Comparison of ENCODE assay signal across 36 cellular contexts in genomic region chr11:20601221-20601914, GRCh38. TPM values are rescaled to one million over a fixed set of nuclear protein-coding genes. Genes with fewer than 3 reads are reported as not detected.
DNase-seq lines count a peak whose midpoint lies in the region; ATAC-seq, FAIRE-seq and TF ChIP-seq lines count a peak whose summit lies in the region.
"Had no signal": no experiment of that assay in that cellular context is flagged by ENCODE, and none has a peak within 500 bp of the region (broad histone marks: within the 10 kb centered on the region; RNA-seq: fewer than 3 reads in every experiment).

No MANE protein-coding gene starts in this region.

- no peak overlapping the region for H3K4ac ChIP-seq in H1 (replicated peaks; ENCODE audit: insufficient read length, low read depth, low read length)

- no peaks in the 10 kb centered on the region for H3K79me2 ChIP-seq in H1 (ENCODE audit: control insufficient read depth in 1 of 2, insufficient read depth in 2 of 2, low read length in 2 of 2)

- no peak overlapping the region for H2BK5ac ChIP-seq in H1 (ENCODE audit: low read depth, low read length)

- peak in 2 of 3 experiments; percentile 9 to 10; a peak in 1 of 4 replicates for TF ChIP-seq CTCF in H1 (IDR thresholded peaks at IDR 0.05; ENCODE audit: control extremely low read depth in 1 of 3, insufficient read depth in 1 of 3, low read depth in 1 of 3, low read length in 3 of 3)

- no peak overlapping the region for H3K14ac ChIP-seq in H1 (ENCODE audit: insufficient read length)

- H3K56ac ChIP-seq in H1 (replicated peaks; ENCODE audit: insufficient read length, low read depth, low read length) = no peak overlapping the region

- H4K5ac ChIP-seq in H1 (ENCODE audit: insufficient read length, low read depth, low read length) = no peak overlapping the region

- peak; percentile 46 for DNase-seq in NCI-H2227 (lab: John Stamatoyannopoulos, UW; ENCODE audit: unreplicated experiment)
- no peak for DNase-seq in NCI-H2227 treated with DMSO at 0.1 percent for 48 hours (lab: John Stamatoyannopoulos, UW)
- DNase-seq in H1 (ENCODE audit: low read depth in 1 of 2, low spot score in 2 of 2) = peak in 1 of 2 experiments; percentile 75
- DNase-seq in G401 (ENCODE audit: low spot score) = no peak
- no peak for DNase-seq in activated T-cell treated with anti-CD3 and anti-CD28 coated beads for 4 hours
- no peak for DNase-seq in NCI-H2081 (lab: John Stamatoyannopoulos, UW)
- DNase-seq: activated CD4-positive, alpha-beta memory T cell treated with anti-CD3 and anti-CD28 coated beads for 36 hours; activated CD4-positive, CD25-positive, alpha-beta regulatory T cell treated with anti-CD3 and anti-CD28 coated beads, Interleukin-2, amount 50 U/mL, for 72 hours; activated naive CD4-positive, alpha-beta T cell treated with anti-CD3 and anti-CD28 coated beads for 36 hours; body of pancreas; CD4-positive, alpha-beta T cell; DMS153; GDM1; GOT3; hippocampal formation; kidney; left ventricle myocardium superior; NCI-H1092 treated with DMSO at 0.1 percent for 48 hours; NCI-H1930; nucleus accumbens; right lobe of liver; Right ventricle myocardium superior; stimulated activated CD8-positive, alpha-beta memory T cell treated with anti-CD3 and anti-CD28 coated beads, Interleukin-4, amount 100 ng/mL, for 48 hours; T-helper 2 cell; testis had no signal

- no peak overlapping the region for H2BK120ac ChIP-seq in H1 (replicated peaks; ENCODE audit: low read depth, low read length)

- H2AK5ac ChIP-seq in H1 (ENCODE audit: low read depth, low read length) = no peak overlapping the region

- no peak for TF ChIP-seq POLR2A in H1 (IDR thresholded peaks at IDR 0.05; ENCODE audit: control extremely low read depth in 1 of 2, low read depth in 2 of 2, low read length in 2 of 2)

- TF ChIP-seq RAD21 in H1 (IDR thresholded peaks at IDR 0.05 in 1 of 2, conservative IDR thresholded peaks at IDR 0.05 in 1 of 2; ENCODE audit: low read depth in 2 of 2, low read length in 2 of 2) = peak; percentile 23 to 28; a peak in 2 of 4 replicates

- no peak overlapping the region for H2BK20ac ChIP-seq in H1 (ENCODE audit: low read length)

- no peaks in the 10 kb centered on the region for H3K9me3 ChIP-seq in H1 (ENCODE audit: insufficient read depth in 2 of 2, low read depth in 1 of 2, low read length in 1 of 2)
- H3K9me3 ChIP-seq in iPS-18c (ENCODE audit: control insufficient read depth, insufficient read depth, low read length) = peaks cover 2% of the 10 kb centered on the region
- H3K9me3 ChIP-seq: right lobe of liver, testis had no signal

- POLR2A ChIA-PET in H1 (lab: Charles Lee; ENCODE audit: partially characterized antibody) = interaction anchor here (0.6 kb wide), 1 partner anchor 9 kb away, joined by 3 read pairs; no protein-coding TSS in a partner anchor

- WGBS in H1 (ENCODE audit: extremely low coverage in 1 of 2, insufficient coverage in 1 of 2, insufficient read length in 1 of 2, insufficient replicate concordance in 2 of 2, low coverage in 1 of 2, low lambda C conversion rate in 2 of 2, missing lambda C conversion rate in 1 of 2), 2 experiments = 15% methylated on average over 63 of the region's 63 CpGs; no CpG with 5 or more reads in 1 of the 2 experiments

- H3K4me2 ChIP-seq in H1 (ENCODE audit: insufficient read depth in 1 of 2, low read depth in 2 of 2, low read length in 2 of 2) = peak overlapping the region; percentile 56 to 88
- H3K4me2 ChIP-seq: A549 had no signal

- peak overlapping the region; percentile 99 for H2BK15ac ChIP-seq in H1 (ENCODE audit: low read length)

- H3K4me1 ChIP-seq in H1 (replicated peaks in 1 of 4; ENCODE audit: control insufficient read depth in 3 of 4, insufficient read depth in 4 of 4, low read length in 3 of 4) = peaks cover 0 to 13% (median 2%) of the 10 kb centered on the region in 4 experiments; a peak in 5 of 7 replicates
- H3K4me1 ChIP-seq: A549, testis had no signal

- no peak overlapping the region for H4K8ac ChIP-seq in H1 (ENCODE audit: extremely low read depth, insufficient read depth, low read length)

- H3K27ac ChIP-seq in H1 (ENCODE audit: low read depth, low read length) = no peak overlapping the region
- H3K27ac ChIP-seq: A549, body of pancreas, right lobe of liver, testis had no signal

- H2AFZ ChIP-seq in H1 (ENCODE audit: low read length) = peak overlapping the region; percentile 90; the same call in 1 of the 2 replicates

- H3K23ac ChIP-seq in H1 (ENCODE audit: insufficient read length) = no peak overlapping the region

- H3K4me3 ChIP-seq in H1 (ENCODE audit: extremely low read depth in 1 of 4, insufficient read depth in 2 of 4, low read depth in 3 of 4, low read length in 4 of 4) (peak overlapping the region in 3 of 4 experiments; percentile 29 to 55 (median 31); a peak in 7 of 8 replicates), iPS-18c (ENCODE audit: insufficient read depth, low read depth, low read length) (peak overlapping the region; percentile 41; the same call in 1 of the 2 replicates)
- H3K4me3 ChIP-seq: A549, body of pancreas, K562, right lobe of liver, testis had no signal

- no peak for TF ChIP-seq EP300 in H1 (IDR thresholded peaks at IDR 0.05; ENCODE audit: borderline replicate concordance in 1 of 2, low read depth in 2 of 2, low read length in 2 of 2)

- no peak overlapping the region for H4K91ac ChIP-seq in H1 (replicated peaks; ENCODE audit: insufficient read length, low read length)

- no peak overlapping the region for H3K18ac ChIP-seq in H1 (ENCODE audit: extremely low read depth, low read length)

- FAIRE-seq in H1 (lab: Jason Lieb, UNC) = no peak
- FAIRE-seq: A549, K562, kidney had no signal

- ATAC-seq in GM21717 (IDR thresholded peaks at IDR 0.05; ENCODE audit: unreplicated experiment) = no peak
- ATAC-seq: A549, body of pancreas, K562, left ventricle myocardium superior, right lobe of liver had no signal

- no peaks in the 10 kb centered on the region for H3K79me1 ChIP-seq in H1 (ENCODE audit: low read depth, low read length)

- no peaks in the 10 kb centered on the region; a peak in 1 of 8 replicates for H3K36me3 ChIP-seq in H1 (ENCODE audit: control insufficient read depth in 2 of 4, insufficient read depth in 4 of 4, low read length in 3 of 4)
- H3K36me3 ChIP-seq: right lobe of liver had no signal

- H3K23me2 ChIP-seq in H1 (ENCODE audit: low read depth, low read length) = no peaks in the 10 kb centered on the region; the same call in 1 of the 2 replicates

- peaks cover 0 to 6% of the 10 kb centered on the region in 2 experiments for H4K20me1 ChIP-seq in H1 (replicated peaks in 1 of 2; ENCODE audit: control insufficient read depth in 1 of 2, insufficient read depth in 2 of 2, low read length in 2 of 2)

- CTCF ChIA-PET in H1 (lab: Charles Lee; ENCODE audit: partially characterized antibody) = interaction anchor here (1.1 to 5.2 kb wide), 9 partner anchors 8 to 222 kb away, joined by 3 to 29 read pairs (median 5); no protein-coding TSS in a partner anchor

- H3K9ac ChIP-seq in H1 (replicated peaks in 1 of 4; ENCODE audit: extremely low read depth in 1 of 4, low read depth in 3 of 4, low read length in 3 of 4) = no peak overlapping the region

- in situ Hi-C loops in G401 (cut with HindIII; ENCODE audit: low sequenced_read_pairs) = no loop called here

- H3K27me3 ChIP-seq in H1 (replicated peaks in 1 of 4; ENCODE audit: control insufficient read depth in 3 of 4, extremely low read depth in 1 of 4, insufficient read depth in 3 of 4, low read length in 3 of 4) = peaks cover 54 to 79% (median 75%) of the 10 kb centered on the region in 4 experiments
- H3K27me3 ChIP-seq: testis had no signal

- peak overlapping the region; percentile 60; the same call in 1 of the 2 replicates for H2BK12ac ChIP-seq in H1 (ENCODE audit: low read depth, low read length)

TF ChIP-seq in H1, 55 proteins besides CTCF, POLR2A, EP300 and RAD21 (continues in another document):
- TF ChIP-seq ATF2 (IDR thresholded peaks at IDR 0.05; ENCODE audit: low read length) (no peak), RFX5 (IDR thresholded peaks at IDR 0.05; ENCODE audit: borderline replicate concordance, low read depth, low read length) (no peak), HDAC2 (IDR thresholded peaks at IDR 0.05; ENCODE audit: borderline replicate concordance in 1 of 2, low read depth in 2 of 2, low read length in 2 of 2) (no peak), FOSL1 (IDR thresholded peaks at IDR 0.05; ENCODE audit: insufficient read depth, low read depth, low read length) (no peak), CHD2 (IDR thresholded peaks at IDR 0.05; ENCODE audit: low read length) (no peak), EGR1 (IDR thresholded peaks at IDR 0.05; ENCODE audit: borderline replicate concordance, low read depth, low read length) (no peak), GABPA (IDR thresholded peaks at IDR 0.05; ENCODE audit: borderline replicate concordance, insufficient read depth, low read length) (no peak), PHF8 (conservative IDR thresholded peaks at IDR 0.05; ENCODE audit: low read depth, low read length) (0 out of 2 replicates have a peak, but pooled peaks have one; percentile 21), SIX5 (IDR thresholded peaks at IDR 0.05; ENCODE audit: low read depth, low read length) (no peak), SAP30 (IDR thresholded peaks at IDR 0.05; ENCODE audit: insufficient read depth, insufficient replicate concordance, low read length) (no peak), YY1 (IDR thresholded peaks at IDR 0.05; ENCODE audit: low read depth, low read length) (no peak), BRCA1 (IDR thresholded peaks at IDR 0.05; ENCODE audit: low read depth, low read length) (no peak)

RNA-seq across cellular contexts. Expression of gene SLC6A5, which starts 2.0 kb away (rescaled TPM):
- total RNA-seq in H1 (2021; fragmentation: NEBNext Ultra II Directional; extraction: Animal tissue kit (Norgen Biotek cat#: 25700)) = not detected in 2 replicates
- not detected in 2 replicates for polyA plus RNA-seq in H1 (2011; rRNA removed)
- polyA plus RNA-seq in H1 (2011; cell fraction: cytosol; rRNA removed) = not detected
- 0.01 TPM for polyA plus RNA-seq in H1 (2011; cell fraction: nucleus; rRNA removed)
- polyA plus RNA-seq in H1 (2012, experiment 1 of 2) = not detected in 4 replicates
- polyA plus RNA-seq in H1 (2012, experiment 2 of 2) = not detected
- polyA plus RNA-seq in H1 (2013, experiment 1 of 2) = 0.02 TPM
- 0.02 TPM for polyA plus RNA-seq in H1 (2013, experiment 2 of 2)
- polyA minus RNA-seq in H1 (2011; rRNA and poly(A)+ RNA removed) = not detected in 2 replicates
- polyA minus RNA-seq in H1 (2011; cell fraction: cytosol; rRNA and poly(A)+ RNA removed) = not detected
- not detected for polyA minus RNA-seq in H1 (2011; cell fraction: nucleus; rRNA and poly(A)+ RNA removed)
- not detected in 2 replicates for total RNA-seq in G401 (2014; rRNA removed; shearing (Covaris generic))
- total RNA-seq: activated CD4-positive, alpha-beta memory T cell treated with anti-CD3 and anti-CD28 coated beads for 36 hours; activated naive CD4-positive, alpha-beta T cell treated with anti-CD3 and anti-CD28 coated beads for 36 hours; activated T-helper 1 cell treated with anti-CD3 and anti-CD28 coated beads, Interleukin-12 subunit alpha, Interleukin-12 subunit beta, Interleukin-2, Interleukin-4 antibody, amounts not matched to agents 30 ng/mL and 10 ng/mL and 1 ng/mL, durations not matched to agents 14 hours and 24 hours and 36 hours; body of pancreas; CD4-positive, alpha-beta T cell; dermis microvascular lymphatic vessel endothelial cell; fibroblast of lung; HT-29; K562; kidney; left ventricle myocardium superior; myocyte; progenitor cell of endocrine pancreas; right lobe of liver; Right ventricle myocardium superior; urinary bladder had no signal
- polyA plus RNA-seq: A549, fibroblast of lung, urinary bladder had no signal
